In genomic region chr17:2087597-2088211, GRCh38 we compare ENCODE assay signal across 8 cellular contexts. TPM values are rescaled to one million over a fixed set of nuclear protein-coding genes. Genes with fewer than 3 reads are reported as not detected.
DNase-seq lines count a peak whose midpoint lies in the region; ATAC-seq and TF ChIP-seq lines count a peak whose summit lies in the region.

No MANE protein-coding gene starts in this region.

- peaks cover 33% of the 10 kb centered on the region for H3K4me1 ChIP-seq in MM.1S (ENCODE audit: low read length)
- H3K4me1 ChIP-seq in lower lobe of right lung, result peaks cover 99% of the 10 kb centered on the region

- no peaks in the 10 kb centered on the region for H3K9me3 ChIP-seq in MM.1S (replicated peaks; ENCODE audit: insufficient read depth, low read length)
- H3K9me3 ChIP-seq in lower lobe of right lung, result no peaks in the 10 kb centered on the region

- H3K79me2 ChIP-seq in MM.1S (ENCODE audit: low read length), result no peaks in the 10 kb centered on the region; the same call in 1 of the 2 replicates

- DNase-seq in GM20000 (ENCODE audit: low spot score), result peak; percentile 54
- peak; percentile 38 for DNase-seq in MM.1S
- DNase-seq in activated T-helper 9 cell treated with anti-CD3 and anti-CD28 coated beads, Interleukin-2, amount 50 U/mL, for 16 hours (ENCODE audit: low read depth), result peak; percentile 35
- DNase-seq in lower lobe of right lung, result peak; percentile 76
- no peak for DNase-seq in middle frontal gyrus (ENCODE audit: extremely low spot score, low spot score)

- no peaks in the 10 kb centered on the region for H3K36me3 ChIP-seq in MM.1S (replicated peaks; ENCODE audit: insufficient read depth, low read length)
- H3K36me3 ChIP-seq in lower lobe of right lung, result no peaks in the 10 kb centered on the region

- TF ChIP-seq CTCF in GM20000 (IDR thresholded peaks at IDR 0.05; ENCODE audit: extremely low read depth, missing control alignments) (no peak), MM.1S (IDR thresholded peaks at IDR 0.05; ENCODE audit: low read length) (no peak), lower lobe of right lung (IDR thresholded peaks at IDR 0.05) (no peak)

- H3K9ac ChIP-seq in MM.1S (ENCODE audit: low read length), result no peak overlapping the region

- peaks cover 25% of the 10 kb centered on the region for H3F3A ChIP-seq in MM.1S (ENCODE audit: insufficient read depth, low read length)

- H4K20me1 ChIP-seq in MM.1S (ENCODE audit: insufficient read depth, low read length), result no peaks in the 10 kb centered on the region

- ATAC-seq in lower lobe of right lung (peak; percentile 39 to 58), GM19455 (IDR thresholded peaks at IDR 0.05; ENCODE audit: unreplicated experiment) (no peak), GM19395 (IDR thresholded peaks at IDR 0.05; ENCODE audit: unreplicated experiment) (no peak)

- no peaks in the 10 kb centered on the region for H3K9me2 ChIP-seq in MM.1S (replicated peaks; ENCODE audit: insufficient read depth, low read length)

- no peak overlapping the region for H3K4me3 ChIP-seq in MM.1S (ENCODE audit: low read length)
- no peak overlapping the region for H3K4me3 ChIP-seq in lower lobe of right lung

- intact Hi-C loops in lower lobe of right lung (cut with DNase I), result no loop called here

- no peaks in the 10 kb centered on the region for H3K27me3 ChIP-seq in MM.1S (replicated peaks; ENCODE audit: insufficient read depth, low read length)
- no peaks in the 10 kb centered on the region for H3K27me3 ChIP-seq in lower lobe of right lung (ENCODE audit: low read depth)

- no peak overlapping the region for H2AFZ ChIP-seq in MM.1S (ENCODE audit: low read length)

- no peak overlapping the region for H3K4me2 ChIP-seq in MM.1S (ENCODE audit: low read depth, low read length)

- no peak overlapping the region for H3K27ac ChIP-seq in MM.1S (ENCODE audit: low read length)
- H3K27ac ChIP-seq in lower lobe of right lung, result peak overlapping the region; percentile 44
- H3K27ac ChIP-seq in temporal lobe (ENCODE audit: low read depth, low read length), result peak overlapping the region; percentile 47

RNA-seq across cellular contexts. Expression of gene HIC1, which starts 32.8 kb away (rescaled TPM):
- 20.6 TPM for total RNA-seq in lower lobe of right lung
- total RNA-seq in temporal lobe, result 2.5 TPM

RNA-seq across cellular contexts. Expression of gene OVCA2, which starts 45.9 kb away (rescaled TPM):
- total RNA-seq in lower lobe of right lung (20.3 TPM), temporal lobe (8.4 TPM)

RNA-seq across cellular contexts. Expression of gene DPH1, which starts 57.8 kb away (rescaled TPM):
- total RNA-seq in lower lobe of right lung, result 38.0 TPM
- total RNA-seq in temporal lobe, result 23.1 TPM

Comparison
In these comparisons a context has a peak if more than half of its experiments do, and no peak if none do; other contexts are left out.
1. ATAC-seq: peak in lower lobe of right lung (2 of 2); none in GM19455 (single experiment) and GM19395 (single experiment).